Comparison of ENCODE assay signal across 21 cellular contexts in genomic region chr16:66468321-66468965, GRCh38. TPM values are rescaled to one million over a fixed set of nuclear protein-coding genes. Genes with fewer than 3 reads are reported as not detected.
DNase-seq lines count a peak whose midpoint lies in the region; ATAC-seq, FAIRE-seq and TF ChIP-seq lines count a peak whose summit lies in the region.
"Had no signal": no experiment of that assay in that cellular context is flagged by ENCODE, and none has a peak within 500 bp of the region (broad histone marks: within the 10 kb centered on the region; RNA-seq: fewer than 3 reads in every experiment).

No MANE protein-coding gene starts in this region.

- no peak overlapping the region for H2AK5ac ChIP-seq in neuronal stem cell (ENCODE audit: low read depth, low read length)

- no peak overlapping the region for H4K91ac ChIP-seq in neuronal stem cell (ENCODE audit: low read depth, low read length, poor library complexity)

- TF ChIP-seq EP300 in HepG2 (IDR thresholded peaks at IDR 0.05; ENCODE audit: low read depth in 2 of 2, low read length in 2 of 2): no peak
- TF ChIP-seq EP300 in HepG2 (CRISPR knock-in tag; IDR thresholded peaks at IDR 0.05; ENCODE audit: borderline replicate concordance): no peak

- peaks cover 4 to 45% of the 10 kb centered on the region in 2 experiments for H3K27me3 ChIP-seq in HepG2 (ENCODE audit: control insufficient read depth in 1 of 2, insufficient read depth in 2 of 2, low read length in 2 of 2)
- no peaks in the 10 kb centered on the region for H3K27me3 ChIP-seq in right lobe of liver
- no peaks in the 10 kb centered on the region for H3K27me3 ChIP-seq in neuronal stem cell (ENCODE audit: control insufficient read depth in 3 of 3, insufficient read depth in 3 of 3, low read depth in 1 of 3, low read length in 3 of 3)
- H3K27me3 ChIP-seq in upper lobe of right lung: no peaks in the 10 kb centered on the region

- ATAC-seq in HepG2 (peak; percentile 57), right lobe of liver (no peak), upper lobe of right lung (no peak)
- ATAC-seq: A549 had no signal

- no peak overlapping the region for H2BK5ac ChIP-seq in neuronal stem cell (ENCODE audit: low read length)

- BruUV-seq in HepG2 (replicated peaks; lab: Mats Ljungman, UMichigan): no TSS peak

- TF ChIP-seq RAD21 in HepG2 (CRISPR knock-in tag; IDR thresholded peaks at IDR 0.05): no peak

- no peak overlapping the region for H2BK12ac ChIP-seq in neuronal stem cell (ENCODE audit: low read length)

- no peak overlapping the region for H3K14ac ChIP-seq in neuronal stem cell (ENCODE audit: low read length)

- FAIRE-seq in HepG2 (lab: Jason Lieb, UNC): no peak
- FAIRE-seq: A549, GM12892, H1 had no signal

- no peak overlapping the region for H2AFZ ChIP-seq in HepG2 (ENCODE audit: low read length)
- no peak overlapping the region for H2AFZ ChIP-seq in neuronal stem cell (ENCODE audit: low read length)

- H3K4ac ChIP-seq in neuronal stem cell (ENCODE audit: low read length): no peak overlapping the region

- H3K79me2 ChIP-seq in HepG2 (ENCODE audit: insufficient read depth, low read length): no peaks in the 10 kb centered on the region

- H3K36me3 ChIP-seq in HepG2 (replicated peaks in 1 of 2; ENCODE audit: control insufficient read depth in 1 of 2, insufficient read depth in 2 of 2, low read length in 2 of 2) (no peaks in the 10 kb centered on the region), right lobe of liver (no peaks in the 10 kb centered on the region), neuronal stem cell (replicated peaks in 1 of 2; ENCODE audit: control insufficient read depth in 2 of 2, insufficient read depth in 2 of 2, low read length in 2 of 2) (no peaks in the 10 kb centered on the region), upper lobe of right lung (no peaks in the 10 kb centered on the region)
- H3K36me3 ChIP-seq: BLaER1 had no signal

- no peak overlapping the region for H3K18ac ChIP-seq in neuronal stem cell (ENCODE audit: low read length)

- H3K79me1 ChIP-seq in neuronal stem cell (ENCODE audit: low read depth, low read length): no peaks in the 10 kb centered on the region

- no peaks in the 10 kb centered on the region for H3K9me3 ChIP-seq in HepG2 (ENCODE audit: low read length)
- no peaks in the 10 kb centered on the region for H3K9me3 ChIP-seq in right lobe of liver
- no peaks in the 10 kb centered on the region for H3K9me3 ChIP-seq in neuronal stem cell (replicated peaks in 1 of 2; ENCODE audit: control insufficient read depth in 2 of 2, insufficient read depth in 1 of 2, low read depth in 1 of 2, low read length in 2 of 2)
- H3K9me3 ChIP-seq in upper lobe of right lung: no peaks in the 10 kb centered on the region
- H3K9me3 ChIP-seq: A549 had no signal

- in situ Hi-C loops in HepG2 (cut with HindIII; ENCODE audit: extremely low pct_ligation_motif_present, low pct_unique_long_range_greater_than_20kb): no loop called here

- no peak overlapping the region for H2BK120ac ChIP-seq in neuronal stem cell (ENCODE audit: low read depth, low read length)

- H3K27ac ChIP-seq in HepG2 (ENCODE audit: extremely low read length, insufficient read depth, low read length): no peak overlapping the region
- H3K27ac ChIP-seq in right lobe of liver: no peak overlapping the region
- no peak overlapping the region for H3K27ac ChIP-seq in neuronal stem cell (replicated peaks; ENCODE audit: low read length)
- H3K27ac ChIP-seq in upper lobe of right lung: no peak overlapping the region
- H3K27ac ChIP-seq: 22Rv1, A549, BLaER1 had no signal

- H3K4me2 ChIP-seq in HepG2 (ENCODE audit: low read depth, low read length): no peak overlapping the region
- H3K4me2 ChIP-seq in neuronal stem cell (ENCODE audit: insufficient read depth, low read length, poor library complexity, severe bottlenecking): no peak overlapping the region
- H3K4me2 ChIP-seq: A549, BLaER1 had no signal

- H3K4me1 ChIP-seq in HepG2 (ENCODE audit: insufficient read depth, low read length) (peaks cover 11% of the 10 kb centered on the region), right lobe of liver (no peaks in the 10 kb centered on the region), neuronal stem cell (ENCODE audit: control insufficient read depth in 2 of 2, insufficient read depth in 1 of 2, low read depth in 1 of 2, low read length in 2 of 2) (peaks cover 0 to 1% of the 10 kb centered on the region in 2 donors), upper lobe of right lung (no peaks in the 10 kb centered on the region)
- H3K4me1 ChIP-seq: A549 had no signal

- H3K23ac ChIP-seq in neuronal stem cell (ENCODE audit: low read depth, low read length, poor library complexity): peak overlapping the region; percentile 32

- H4K8ac ChIP-seq in neuronal stem cell (ENCODE audit: low read depth, low read length): no peak overlapping the region

- WGBS in HepG2 (ENCODE audit: low lambda C conversion rate): 17% methylated on average over 8 of the region's 11 CpGs
- WGBS in right lobe of liver (ENCODE audit: insufficient coverage, low coverage, low lambda C conversion rate, missing lambda C conversion rate): 50% methylated on average over 1 of the region's 11 CpGs
- no CpG with 5 or more reads among the region's 11 CpGs for WGBS in neuronal stem cell (ENCODE audit: extremely low coverage in 2 of 2, insufficient read length in 2 of 2, insufficient replicate concordance in 1 of 2), 2 donors

- POLR2A ChIA-PET in HepG2 (lab: Yijun Ruan, JAX): no interaction called here

- CTCF ChIA-PET in HepG2 (lab: Yijun Ruan, JAX; ENCODE audit: low intra/inter-chr PET ratio, low total read pairs): no interaction called here

- no peak overlapping the region for H3K9ac ChIP-seq in HepG2 (ENCODE audit: insufficient read depth, low read depth, low read length)
- H3K9ac ChIP-seq in neuronal stem cell (ENCODE audit: low read depth, low read length, poor library complexity): no peak overlapping the region
- H3K9ac ChIP-seq: BLaER1 had no signal

- TF ChIP-seq CTCF in HepG2 (CRISPR knock-in tag; IDR thresholded peaks at IDR 0.05): no peak
- no peak for TF ChIP-seq CTCF in right lobe of liver (IDR thresholded peaks at IDR 0.05)
- no peak for TF ChIP-seq CTCF in upper lobe of right lung (IDR thresholded peaks at IDR 0.05)

- H2BK15ac ChIP-seq in neuronal stem cell (ENCODE audit: low read length): no peak overlapping the region

- H4K20me1 ChIP-seq in HepG2 (ENCODE audit: insufficient read depth, low read length): no peaks in the 10 kb centered on the region
- H4K20me1 ChIP-seq: BLaER1 had no signal

- intact Hi-C loops in HepG2 (cut with micrococcal nuclease; ENCODE audit: unreplicated experiment): no loop called here
- intact Hi-C loops in right lobe of liver (cut with DNase I): no loop called here
- intact Hi-C loops in upper lobe of right lung (cut with DNase I): no loop called here

- peak; percentile 32 for DNase-seq in activated CD8-positive, alpha-beta memory T cell treated with anti-CD3 and anti-CD28 coated beads for 24 hours
- no peak for DNase-seq in activated CD8-positive, alpha-beta memory T cell treated with anti-CD3 and anti-CD28 coated beads, Interleukin-2, amount 50 U/mL, for 48 hours
- no peak for DNase-seq in HepG2 (ENCODE audit: low spot score)
- DNase-seq in right lobe of liver: no peak
- no peak for DNase-seq in neuronal stem cell (ENCODE audit: low spot score)
- DNase-seq in upper lobe of right lung: peak; percentile 36
- no peak for DNase-seq in cortex of kidney (lab: John Stamatoyannopoulos, UW)
- no peak for DNase-seq in amygdala (lab: John Stamatoyannopoulos, UW)
- DNase-seq: AML-193; CD4-positive, alpha-beta memory T cell; DMS153; DMS79; GDM1; H9 had no signal

- TF ChIP-seq POLR2A in HepG2 (IDR thresholded peaks at IDR 0.05; ENCODE audit: insufficient read depth in 1 of 2, low read depth in 2 of 2, low read length in 2 of 2): no peak
- TF ChIP-seq POLR2A in right lobe of liver (IDR thresholded peaks at IDR 0.05): no peak

- H3K4me3 ChIP-seq in HepG2 (replicated peaks in 1 of 3; ENCODE audit: insufficient read depth in 1 of 3, low read depth in 2 of 3, low read length in 3 of 3): no peak overlapping the region
- no peak overlapping the region for H3K4me3 ChIP-seq in right lobe of liver
- no peak overlapping the region for H3K4me3 ChIP-seq in neuronal stem cell (ENCODE audit: low read length in 2 of 2)
- H3K4me3 ChIP-seq in upper lobe of right lung: no peak overlapping the region
- H3K4me3 ChIP-seq: A549, BLaER1 had no signal

TF ChIP-seq in HepG2, 621 proteins besides CTCF, POLR2A, EP300 and RAD21 (continues in another document):
- TF ChIP-seq ATF5 (CRISPR knock-in tag; IDR thresholded peaks at IDR 0.05; ENCODE audit: low read depth): no peak

RNA-seq across cellular contexts. Expression of gene BEAN1, which starts 41.3 kb away (rescaled TPM):
- total RNA-seq in HepG2 (2016; rRNA removed; fragmentation: Illumina TruSeq; extraction: Trizol) (0.29 and 0.53 TPM in 2 replicates), right lobe of liver (under 1 TPM in 3 of 6 experiments, not detected in 3; 0.09 to 0.26 (median 0.10) TPM), upper lobe of right lung (0.87 TPM)
- total RNA-seq in HepG2 (2016; cell fraction: cytosol; rRNA removed; fragmentation: Illumina TruSeq; extraction: Trizol; ENCODE audit: low read depth): 1.9 TPM in 2 replicates
- total RNA-seq in HepG2 (2016; cell fraction: insoluble cytoplasmic fraction; rRNA removed; fragmentation: Illumina TruSeq; extraction: Trizol): 0.25 and 0.54 TPM in 2 replicates
- 0.56 and 1.5 TPM in 2 replicates for total RNA-seq in HepG2 (2016; cell fraction: membrane; rRNA removed; fragmentation: Illumina TruSeq; extraction: Trizol)
- total RNA-seq in HepG2 (2016; cell fraction: nucleus; rRNA removed; fragmentation: Illumina TruSeq; extraction: Trizol): 0.65 TPM in 1 of 2 replicates, not detected in the other
- polyA plus RNA-seq in HepG2 (2011; rRNA removed): 1.4 and 3.9 TPM in 2 replicates
- 2.0 and 2.5 TPM in 2 replicates for polyA plus RNA-seq in HepG2 (2011; cell fraction: cytosol; rRNA removed)
- polyA plus RNA-seq in HepG2 (2011; cell fraction: nucleus; rRNA removed): 3.4 and 5.2 TPM in 2 replicates
- polyA plus RNA-seq in HepG2 (2012): 1.6 and 4.4 TPM in 2 replicates
- polyA plus RNA-seq in HepG2 (2016; cell fraction: cytosol; fragmentation: Illumina TruSeq; extraction: Trizol; ENCODE audit: low read depth): 2.9 and 4.2 TPM in 2 replicates
- polyA plus RNA-seq in HepG2 (2016; cell fraction: insoluble cytoplasmic fraction; fragmentation: Illumina TruSeq; extraction: Trizol; ENCODE audit: low read depth): 0.10 TPM in 1 of 2 replicates, not detected in the other
- 2.4 and 2.8 TPM in 2 replicates for polyA plus RNA-seq in HepG2 (2016; cell fraction: membrane; fragmentation: Illumina TruSeq; extraction: Trizol; ENCODE audit: low read depth)
- polyA plus RNA-seq in HepG2 (2016; cell fraction: nucleus; fragmentation: Illumina TruSeq; extraction: Trizol; ENCODE audit: insufficient read depth, low read depth): 0.81 and 1.1 TPM in 2 replicates
- polyA minus RNA-seq in HepG2 (2011; rRNA and poly(A)+ RNA removed; ENCODE audit: low replicate concordance): 0.21 and 3.5 TPM in 2 replicates
- 1.7 TPM in 1 of 2 replicates, not detected in the other for polyA minus RNA-seq in HepG2 (2011; cell fraction: cytosol; rRNA and poly(A)+ RNA removed)
- 1.5 and 1.9 TPM in 2 replicates for polyA minus RNA-seq in HepG2 (2011; cell fraction: nucleus; rRNA and poly(A)+ RNA removed)
- 1.4 TPM for polyA plus RNA-seq in neuronal stem cell (2013, experiment 1 of 2)
- polyA plus RNA-seq in neuronal stem cell (2013, experiment 2 of 2): 1.6 TPM
- total RNA-seq: CD4-positive, alpha-beta memory T cell; Daoy; H1; HT-29 had no signal

Comparison
In these comparisons a context has a peak if more than half of its experiments do, and no peak if none do; other contexts are left out.
1. DNase-seq: peak in activated CD8-positive, alpha-beta memory T cell treated with anti-CD3 and anti-CD28 coated beads for 24 hours (single experiment) and upper lobe of right lung (single experiment); none in activated CD8-positive, alpha-beta memory T cell treated with anti-CD3 and anti-CD28 coated beads, Interleukin-2, amount 50 U/mL, for 48 hours (single experiment), HepG2 (single experiment), right lobe of liver (0 of 3), neuronal stem cell (single experiment), cortex of kidney (single experiment) and amygdala (0 of 56).